In genomic region chr3:189555558-189555881, GRCh38 we compare ENCODE assay signal across 20 cellular contexts.
A peak's percentile ranks its signal among the peaks of the same experiment; 100 is the strongest.
DNase-seq lines count a peak whose midpoint lies in the region; ATAC-seq and TF ChIP-seq lines count a peak whose summit lies in the region.
"Had no signal": no experiment of that assay in that cellular context is flagged by ENCODE, and none has a peak within 500 bp of the region (broad histone marks: within the 10 kb centered on the region; RNA-seq: fewer than 3 reads in every experiment).

No MANE protein-coding gene starts in this region.

- H3K9me3 ChIP-seq in OCI-LY3 (ENCODE audit: insufficient read depth, low read length) = peaks cover 22% of the 10 kb centered on the region
- H3K9me3 ChIP-seq: Caco-2, HAP-1 had no signal

- TF ChIP-seq CTCF in OCI-LY3 (IDR thresholded peaks at IDR 0.05; ENCODE audit: low read depth, low read length) = no peak

- H3K9ac ChIP-seq in OCI-LY3 (ENCODE audit: low read length) = no peak overlapping the region
- H3K9ac ChIP-seq: BLaER1 had no signal

- H2AFZ ChIP-seq in OCI-LY3 (ENCODE audit: low read depth, low read length) = no peak overlapping the region

- no peaks in the 10 kb centered on the region for H4K20me1 ChIP-seq in OCI-LY3 (ENCODE audit: insufficient read depth, low read length)
- H4K20me1 ChIP-seq: BLaER1 had no signal

- peak; percentile 23 for ATAC-seq in esophagus mucosa
- peak; percentile 15 for ATAC-seq in sciatic nerve
- no peak for ATAC-seq in GM21515 (IDR thresholded peaks at IDR 0.05; ENCODE audit: unreplicated experiment)
- ATAC-seq: CD8-positive, alpha-beta T cell had no signal

- DNase-seq in DMS 273 (lab: John Stamatoyannopoulos, UW; ENCODE audit: unreplicated experiment) (peak; percentile 12), DMS 273 treated with DMSO at 0.1 percent for 48 hours (lab: John Stamatoyannopoulos, UW) (no peak), sciatic nerve (ENCODE audit: low spot score) (no peak), NCI-H446 (lab: John Stamatoyannopoulos, UW) (no peak), germinal center (ENCODE audit: low spot score) (no peak)
- DNase-seq: Caco-2; CD4-positive, CD25-positive, alpha-beta regulatory T cell; CD8-positive, alpha-beta T cell; DMS53; DMS79 treated with DMSO at 0.1 percent for 48 hours; GF-D8; GOT3; HFFc6 had no signal

- H3K4me2 ChIP-seq in OCI-LY3 (ENCODE audit: low read length) = peak overlapping the region; percentile 20; the same call in 1 of the 2 replicates
- H3K4me2 ChIP-seq: BLaER1 had no signal

- H3K27me3 ChIP-seq in OCI-LY3 (ENCODE audit: low read depth, low read length) = no peaks in the 10 kb centered on the region
- H3K27me3 ChIP-seq: BLaER1 had no signal

- intact Hi-C loops in sciatic nerve (cut with DNase I) = no loop called here

- peaks cover 32% of the 10 kb centered on the region for H3K4me1 ChIP-seq in OCI-LY3 (ENCODE audit: low read length)
- H3K4me1 ChIP-seq: BLaER1, Caco-2, HAP-1 had no signal

- H3K36me3 ChIP-seq in OCI-LY3 (replicated peaks; ENCODE audit: low read depth, low read length) = peaks cover 20% of the 10 kb centered on the region
- H3K36me3 ChIP-seq: BLaER1, HAP-1 had no signal

- no peak overlapping the region for H3K27ac ChIP-seq in OCI-LY3 (ENCODE audit: low read length)
- H3K27ac ChIP-seq: 22Rv1, BLaER1, C4-2B had no signal

- no peaks in the 10 kb centered on the region for H3K79me2 ChIP-seq in OCI-LY3 (ENCODE audit: low read length)

- no peak overlapping the region for H3K4me3 ChIP-seq in OCI-LY3 (ENCODE audit: low read length)
- H3K4me3 ChIP-seq: BLaER1, HAP-1 had no signal
